In genomic region chr14:104557086-104557485, GRCh38 we compare ENCODE assay signal across 19 cellular contexts. TPM values are rescaled to one million over a fixed set of nuclear protein-coding genes. Genes with fewer than 3 reads are reported as not detected.
DNase-seq lines count a peak whose midpoint lies in the region; ATAC-seq, FAIRE-seq and TF ChIP-seq lines count a peak whose summit lies in the region.
"Had no signal": no experiment of that assay in that cellular context is flagged by ENCODE, and none has a peak within 500 bp of the region (broad histone marks: within the 10 kb centered on the region; RNA-seq: fewer than 3 reads in every experiment).

No MANE protein-coding gene starts in this region.

- no peak overlapping the region for H2AFZ ChIP-seq in HepG2 (ENCODE audit: low read length)

- CTCF ChIA-PET in HepG2 (lab: Yijun Ruan, JAX; ENCODE audit: low intra/inter-chr PET ratio, low total read pairs), result no interaction called here

- intact Hi-C loops in right lobe of liver (cut with DNase I), result loop anchor here (5.0 kb wide), 2 partner anchors 420 to 485 kb away; partner anchors contain the start of gene KIF26A (in 1 of the 2)
- intact Hi-C loops in HepG2 (cut with micrococcal nuclease; ENCODE audit: unreplicated experiment), result no loop called here
- intact Hi-C loops in mucosa of descending colon (cut with DNase I, micrococcal nuclease), result no loop called here

- no peak overlapping the region for H3K4me2 ChIP-seq in HepG2 (ENCODE audit: low read depth, low read length)
- H3K4me2 ChIP-seq: KMS-11 had no signal

- no peaks in the 10 kb centered on the region for H3K4me1 Mint-ChIP-seq in chondrocyte (ENCODE audit: low read depth)
- H3K4me1 Mint-ChIP-seq in activated naive CD8-positive, alpha-beta T cell treated with anti-CD3 and anti-CD28 coated beads, Interleukin-2, amount 50 U/mL, for 24 hours, result no peaks in the 10 kb centered on the region

- H3K27me3 ChIP-seq in right lobe of liver, result no peaks in the 10 kb centered on the region
- peaks cover 12 to 84% of the 10 kb centered on the region in 2 experiments for H3K27me3 ChIP-seq in HepG2 (ENCODE audit: control insufficient read depth in 1 of 2, insufficient read depth in 2 of 2, low read length in 2 of 2)
- H3K27me3 ChIP-seq: MG63 had no signal

- H3K4me1 ChIP-seq in right lobe of liver (no peaks in the 10 kb centered on the region), HepG2 (ENCODE audit: insufficient read depth, low read length) (no peaks in the 10 kb centered on the region), mucosa of descending colon (ENCODE audit: low read depth) (no peaks in the 10 kb centered on the region)

- H3K9ac ChIP-seq in HepG2 (ENCODE audit: insufficient read depth, low read depth, low read length), result no peak overlapping the region
- H3K9ac ChIP-seq: KMS-11 had no signal

- WGBS in right lobe of liver (ENCODE audit: insufficient coverage, low coverage, low lambda C conversion rate, missing lambda C conversion rate), result 59% methylated on average over 3 of the region's 5 CpGs
- 0% methylated on average over 2 of the region's 5 CpGs for WGBS in HepG2 (ENCODE audit: low lambda C conversion rate)

- H3K9me3 ChIP-seq in right lobe of liver, result no peaks in the 10 kb centered on the region
- H3K9me3 ChIP-seq in HepG2 (ENCODE audit: low read length), result no peaks in the 10 kb centered on the region
- no peaks in the 10 kb centered on the region for H3K9me3 ChIP-seq in mucosa of descending colon
- H3K9me3 ChIP-seq: MG63 had no signal

- no peak overlapping the region for H3K4me3 ChIP-seq in right lobe of liver
- no peak overlapping the region for H3K4me3 ChIP-seq in HepG2 (replicated peaks in 1 of 3; ENCODE audit: insufficient read depth in 1 of 3, low read depth in 2 of 3, low read length in 3 of 3)
- no peak overlapping the region for H3K4me3 ChIP-seq in mucosa of descending colon
- H3K4me3 ChIP-seq in foreskin fibroblast (ENCODE audit: low read depth in 1 of 2, low read length in 2 of 2), result no peak overlapping the region
- H3K4me3 ChIP-seq: MG63 had no signal

- H3K4me3 Mint-ChIP-seq in chondrocyte (ENCODE audit: unreplicated experiment), result no peak overlapping the region
- no peak overlapping the region for H3K4me3 Mint-ChIP-seq in activated naive CD8-positive, alpha-beta T cell treated with anti-CD3 and anti-CD28 coated beads, Interleukin-2, amount 50 U/mL, for 24 hours
- H3K4me3 Mint-ChIP-seq: HFFc6 had no signal

- BruUV-seq in HepG2 (replicated peaks; lab: Mats Ljungman, UMichigan), result no TSS peak

- POLR2A ChIA-PET in HepG2 (lab: Yijun Ruan, JAX), result no interaction called here

- H3K36me3 ChIP-seq in right lobe of liver (no peaks in the 10 kb centered on the region), HepG2 (replicated peaks in 1 of 2; ENCODE audit: control insufficient read depth in 1 of 2, insufficient read depth in 2 of 2, low read length in 2 of 2) (no peaks in the 10 kb centered on the region), mucosa of descending colon (ENCODE audit: low read depth) (no peaks in the 10 kb centered on the region)
- H3K36me3 ChIP-seq: MG63 had no signal

- TF ChIP-seq CTCF in right lobe of liver (IDR thresholded peaks at IDR 0.05) (no peak), HepG2 (CRISPR knock-in tag; IDR thresholded peaks at IDR 0.05) (no peak), chondrocyte (IDR thresholded peaks at IDR 0.05) (no peak), mucosa of descending colon (IDR thresholded peaks at IDR 0.05) (no peak), foreskin fibroblast (IDR thresholded peaks at IDR 0.05; ENCODE audit: low read depth, low read length) (no peak)

- no peak for TF ChIP-seq EP300 in HepG2 (IDR thresholded peaks at IDR 0.05; ENCODE audit: low read depth in 2 of 2, low read length in 2 of 2)
- no peak for TF ChIP-seq EP300 in HepG2 (CRISPR knock-in tag; IDR thresholded peaks at IDR 0.05; ENCODE audit: borderline replicate concordance)

- H3K27ac Mint-ChIP-seq in chondrocyte (ENCODE audit: unreplicated experiment), result no peak overlapping the region
- no peak overlapping the region for H3K27ac Mint-ChIP-seq in activated naive CD8-positive, alpha-beta T cell treated with anti-CD3 and anti-CD28 coated beads, Interleukin-2, amount 50 U/mL, for 24 hours
- H3K27ac Mint-ChIP-seq: HFFc6 had no signal

- H3K79me2 ChIP-seq in HepG2 (ENCODE audit: insufficient read depth, low read length), result no peaks in the 10 kb centered on the region

- H4K20me1 ChIP-seq in HepG2 (ENCODE audit: insufficient read depth, low read length), result 0 out of 2 replicates have a peak, but pooled peaks cover 3% of the 10 kb centered on the region

- no peak for TF ChIP-seq POLR2A in right lobe of liver (IDR thresholded peaks at IDR 0.05)
- TF ChIP-seq POLR2A in HepG2 (IDR thresholded peaks at IDR 0.05; ENCODE audit: insufficient read depth in 1 of 2, low read depth in 2 of 2, low read length in 2 of 2), result no peak

- DNase-seq in right lobe of liver, result peak; percentile 3 to 30 (median 14)
- no peak for DNase-seq in HepG2 (ENCODE audit: low spot score)
- peak; percentile 53 for DNase-seq in chondrocyte (ENCODE audit: low spot score)
- peak in 2 of 3 donors; percentile 5 to 15 for DNase-seq in mucosa of descending colon
- no peak for DNase-seq in foreskin fibroblast
- DNase-seq in activated naive CD8-positive, alpha-beta T cell treated with anti-CD3 and anti-CD28 coated beads, Interleukin-2, amount 50 U/mL, for 24 hours, result no peak
- no peak for DNase-seq in DMS153 (lab: John Stamatoyannopoulos, UW)
- DNase-seq: DMS 273 treated with DMSO at 0.1 percent for 48 hours; HFFc6; MG63; NCI-H1092 treated with DMSO at 0.1 percent for 48 hours; NCI-H1694 treated with DMSO at 0.1 percent for 48 hours; NCI-H345; NCI-H69; NK-92 treated with Interleukin-12 subunit alpha and Interleukin-12 subunit beta, amount 100 ng/mL, for 24 hours; OCI-M1 had no signal

- in situ Hi-C loops in HepG2 (cut with HindIII; ENCODE audit: extremely low pct_ligation_motif_present, low pct_unique_long_range_greater_than_20kb), result no loop called here

- peaks cover 33% of the 10 kb centered on the region for H3K27me3 Mint-ChIP-seq in chondrocyte (ENCODE audit: low read depth)
- H3K27me3 Mint-ChIP-seq in activated naive CD8-positive, alpha-beta T cell treated with anti-CD3 and anti-CD28 coated beads, Interleukin-2, amount 50 U/mL, for 24 hours, result no peaks in the 10 kb centered on the region

- ATAC-seq in right lobe of liver (no peak), HepG2 (no peak), mucosa of descending colon (no peak)
- no peak for ATAC-seq in activated naive CD8-positive, alpha-beta T cell treated with anti-CD3 and anti-CD28 coated beads, Interleukin-2, amount 50 U/mL, for 24 hours

- H3K27ac ChIP-seq in right lobe of liver (no peak overlapping the region), HepG2 (ENCODE audit: extremely low read length, insufficient read depth, low read length) (no peak overlapping the region)
- H3K27ac ChIP-seq: KMS-11, RWPE1 had no signal

- no peaks in the 10 kb centered on the region for H3K36me3 Mint-ChIP-seq in chondrocyte (ENCODE audit: low read depth)
- H3K36me3 Mint-ChIP-seq in activated naive CD8-positive, alpha-beta T cell treated with anti-CD3 and anti-CD28 coated beads, Interleukin-2, amount 50 U/mL, for 24 hours (ENCODE audit: low read depth), result no peaks in the 10 kb centered on the region

- FAIRE-seq in HepG2 (lab: Jason Lieb, UNC), result no peak
- FAIRE-seq: H1 had no signal

- no peaks in the 10 kb centered on the region for H3K9me3 Mint-ChIP-seq in chondrocyte (ENCODE audit: low read depth)
- no peaks in the 10 kb centered on the region for H3K9me3 Mint-ChIP-seq in activated naive CD8-positive, alpha-beta T cell treated with anti-CD3 and anti-CD28 coated beads, Interleukin-2, amount 50 U/mL, for 24 hours
- H3K9me3 Mint-ChIP-seq: HFFc6 had no signal

- TF ChIP-seq RAD21 in HepG2 (CRISPR knock-in tag; IDR thresholded peaks at IDR 0.05), result no peak

RNA-seq across cellular contexts. Expression of gene C14orf180, which starts 22.5 kb away (rescaled TPM):
- total RNA-seq in right lobe of liver, result 1 to 10 TPM in 4 of 6 experiments, under 1 TPM in 2; 0.35 to 4.0 (median 1.9) TPM
- not detected in 2 replicates for total RNA-seq in HepG2 (2016; rRNA removed; fragmentation: Illumina TruSeq; extraction: Trizol)
- total RNA-seq in HepG2 (2016; cell fraction: cytosol; rRNA removed; fragmentation: Illumina TruSeq; extraction: Trizol; ENCODE audit: low read depth), result not detected in 2 replicates
- total RNA-seq in HepG2 (2016; cell fraction: insoluble cytoplasmic fraction; rRNA removed; fragmentation: Illumina TruSeq; extraction: Trizol), result not detected in 2 replicates
- total RNA-seq in HepG2 (2016; cell fraction: membrane; rRNA removed; fragmentation: Illumina TruSeq; extraction: Trizol), result not detected in 2 replicates
- not detected in 2 replicates for total RNA-seq in HepG2 (2016; cell fraction: nucleus; rRNA removed; fragmentation: Illumina TruSeq; extraction: Trizol)
- polyA plus RNA-seq in HepG2 (2011; rRNA removed), result not detected in 2 replicates
- polyA plus RNA-seq in HepG2 (2011; cell fraction: cytosol; rRNA removed), result not detected in 2 replicates
- not detected in 2 replicates for polyA plus RNA-seq in HepG2 (2011; cell fraction: nucleus; rRNA removed)
- not detected in 2 replicates for polyA plus RNA-seq in HepG2 (2012)
- not detected in 2 replicates for polyA plus RNA-seq in HepG2 (2016; cell fraction: cytosol; fragmentation: Illumina TruSeq; extraction: Trizol; ENCODE audit: low read depth)
- polyA plus RNA-seq in HepG2 (2016; cell fraction: insoluble cytoplasmic fraction; fragmentation: Illumina TruSeq; extraction: Trizol; ENCODE audit: low read depth), result not detected in 2 replicates
- polyA plus RNA-seq in HepG2 (2016; cell fraction: membrane; fragmentation: Illumina TruSeq; extraction: Trizol; ENCODE audit: low read depth), result not detected in 2 replicates
- polyA plus RNA-seq in HepG2 (2016; cell fraction: nucleus; fragmentation: Illumina TruSeq; extraction: Trizol; ENCODE audit: insufficient read depth, low read depth), result not detected in 2 replicates
- polyA minus RNA-seq in HepG2 (2011; rRNA and poly(A)+ RNA removed; ENCODE audit: low replicate concordance), result not detected in 2 replicates
- polyA minus RNA-seq in HepG2 (2011; cell fraction: cytosol; rRNA and poly(A)+ RNA removed), result not detected in 2 replicates
- polyA minus RNA-seq in HepG2 (2011; cell fraction: nucleus; rRNA and poly(A)+ RNA removed), result not detected in 2 replicates
- total RNA-seq in chondrocyte, result not detected in 3 replicates
- under 1 TPM; 0.19 to 0.61 (median 0.54) TPM for total RNA-seq in mucosa of descending colon
- total RNA-seq: H1, HFFc6 had no signal
- polyA plus RNA-seq: H1 had no signal

RNA-seq across cellular contexts. Expression of gene TMEM179, which starts 47.5 kb away (rescaled TPM):
- total RNA-seq in right lobe of liver (under 1 TPM in 2 of 6 experiments, not detected in 4; 0.17 to 0.18 TPM), HepG2 (2016; rRNA removed; fragmentation: Illumina TruSeq; extraction: Trizol) (not detected in 2 replicates), chondrocyte (0.54 to 1.2 TPM (median 0.75 TPM) in 3 replicates), mucosa of descending colon (1 to 10 TPM in 1 of 3 donors, under 1 TPM in 2; 0.64 to 8.4 (median 0.82) TPM)
- total RNA-seq in HepG2 (2016; cell fraction: cytosol; rRNA removed; fragmentation: Illumina TruSeq; extraction: Trizol; ENCODE audit: low read depth), result not detected in 2 replicates
- not detected in 2 replicates for total RNA-seq in HepG2 (2016; cell fraction: insoluble cytoplasmic fraction; rRNA removed; fragmentation: Illumina TruSeq; extraction: Trizol)
- total RNA-seq in HepG2 (2016; cell fraction: membrane; rRNA removed; fragmentation: Illumina TruSeq; extraction: Trizol), result not detected in 2 replicates
- total RNA-seq in HepG2 (2016; cell fraction: nucleus; rRNA removed; fragmentation: Illumina TruSeq; extraction: Trizol), result not detected in 2 replicates
- polyA plus RNA-seq in HepG2 (2011; rRNA removed), result not detected in 2 replicates
- polyA plus RNA-seq in HepG2 (2011; cell fraction: cytosol; rRNA removed), result not detected in 2 replicates
- not detected in 2 replicates for polyA plus RNA-seq in HepG2 (2011; cell fraction: nucleus; rRNA removed)
- not detected in 2 replicates for polyA plus RNA-seq in HepG2 (2012)
- polyA plus RNA-seq in HepG2 (2016; cell fraction: cytosol; fragmentation: Illumina TruSeq; extraction: Trizol; ENCODE audit: low read depth), result not detected in 2 replicates
- not detected in 2 replicates for polyA plus RNA-seq in HepG2 (2016; cell fraction: insoluble cytoplasmic fraction; fragmentation: Illumina TruSeq; extraction: Trizol; ENCODE audit: low read depth)
- not detected in 2 replicates for polyA plus RNA-seq in HepG2 (2016; cell fraction: membrane; fragmentation: Illumina TruSeq; extraction: Trizol; ENCODE audit: low read depth)
- not detected in 2 replicates for polyA plus RNA-seq in HepG2 (2016; cell fraction: nucleus; fragmentation: Illumina TruSeq; extraction: Trizol; ENCODE audit: insufficient read depth, low read depth)
- polyA minus RNA-seq in HepG2 (2011; rRNA and poly(A)+ RNA removed; ENCODE audit: low replicate concordance), result 0.28 TPM in 1 of 2 replicates, not detected in the other
- not detected in 2 replicates for polyA minus RNA-seq in HepG2 (2011; cell fraction: cytosol; rRNA and poly(A)+ RNA removed)
- not detected in 2 replicates for polyA minus RNA-seq in HepG2 (2011; cell fraction: nucleus; rRNA and poly(A)+ RNA removed)
- total RNA-seq: HFFc6 had no signal

Comparison
In these comparisons a context has a peak if more than half of its experiments do, and no peak if none do; other contexts are left out.
1. DNase-seq: peak in right lobe of liver (3 of 3), chondrocyte (single experiment) and mucosa of descending colon (2 of 3); none in HepG2 (single experiment), foreskin fibroblast (0 of 2), activated naive CD8-positive, alpha-beta T cell treated with anti-CD3 and anti-CD28 coated beads, Interleukin-2, amount 50 U/mL, for 24 hours (single experiment) and DMS153 (single experiment).
2. intact Hi-C loops: an anchor here in right lobe of liver (5.0 kb wide); none called in HepG2 and mucosa of descending colon.